Comparison of ENCODE assay signal across 19 cellular contexts in genomic region chr9:125485471-125485870, GRCh38.
DNase-seq lines count a peak whose midpoint lies in the region; ATAC-seq and TF ChIP-seq lines count a peak whose summit lies in the region.
"Had no signal": no experiment of that assay in that cellular context is flagged by ENCODE, and none has a peak within 500 bp of the region (broad histone marks: within the 10 kb centered on the region; RNA-seq: fewer than 3 reads in every experiment).

No MANE protein-coding gene starts in this region.

- H3K4me1 ChIP-seq in breast epithelium = no peaks in the 10 kb centered on the region
- H3K4me1 ChIP-seq in mammary epithelial cell (ENCODE audit: insufficient read depth, low read length) = no peaks in the 10 kb centered on the region
- peaks cover 0 to 31% of the 10 kb centered on the region in 2 donors for H3K4me1 ChIP-seq in right atrium auricular region
- peaks cover 0 to 3% (median 0%) of the 10 kb centered on the region in 6 donors for H3K4me1 ChIP-seq in spleen
- H3K4me1 ChIP-seq: neural progenitor cell had no signal

- in situ Hi-C loops in mammary epithelial cell (cut with MboI; ENCODE audit: low sequenced_read_pairs in 2 of 2) (no loop called here), GM13977 (cut with MboI; ENCODE audit: low pct_unique_long_range_greater_than_20kb, low sequenced_read_pairs, unreplicated experiment) (no loop called here)

- H3K36me3 ChIP-seq in breast epithelium (no peaks in the 10 kb centered on the region), mammary epithelial cell (ENCODE audit: insufficient read depth, low read length) (no peaks in the 10 kb centered on the region), right atrium auricular region (no peaks in the 10 kb centered on the region), spleen (peaks cover 0 to 56% (median 2%) of the 10 kb centered on the region in 6 donors)
- H3K36me3 ChIP-seq: neural progenitor cell had no signal

- no peaks in the 10 kb centered on the region for H3K27me3 Mint-ChIP-seq in osteocyte (ENCODE audit: unreplicated experiment)

- H3K27ac ChIP-seq in breast epithelium (peak overlapping the region; percentile 37 to 41), mammary epithelial cell (ENCODE audit: insufficient read depth, low read depth, low read length) (no peak overlapping the region), right atrium auricular region (peak overlapping the region; percentile 66 to 79), spleen (peak overlapping the region in 1 of 8 donors; percentile 45)
- H3K27ac ChIP-seq: neural progenitor cell had no signal

- H3K4me1 Mint-ChIP-seq in osteocyte (ENCODE audit: unreplicated experiment) = peaks cover 19% of the 10 kb centered on the region

- H2AFZ ChIP-seq in mammary epithelial cell (ENCODE audit: low read depth, low read length) = no peak overlapping the region
- H2AFZ ChIP-seq: neural progenitor cell had no signal

- H3K4me3 ChIP-seq in breast epithelium (no peak overlapping the region), mammary epithelial cell (replicated peaks in 1 of 3; ENCODE audit: insufficient read depth in 1 of 3, low read depth in 2 of 3, low read length in 3 of 3) (no peak overlapping the region), right atrium auricular region (no peak overlapping the region), spleen (no peak overlapping the region)
- H3K4me3 ChIP-seq: neural progenitor cell had no signal

- peaks cover 10% of the 10 kb centered on the region for H3K36me3 Mint-ChIP-seq in osteocyte (ENCODE audit: unreplicated experiment)

- H3K4me2 ChIP-seq in mammary epithelial cell (ENCODE audit: insufficient read depth, low read depth, low read length) = no peak overlapping the region
- H3K4me2 ChIP-seq: neural progenitor cell had no signal

- DNase-seq in breast epithelium (ENCODE audit: low spot score in 2 of 2) (no peak), mammary epithelial cell (no peak), right atrium auricular region (ENCODE audit: low spot score) (no peak), osteocyte (ENCODE audit: extremely low spot score, unreplicated experiment) (peak; percentile 42), NAMALWA (ENCODE audit: low spot score) (no peak), GM13977 (ENCODE audit: low spot score) (no peak), spleen (no peak)
- DNase-seq: 8988T; amniotic stem cell; C1 segment of cervical spinal cord; cerebellar nuclear complex; KBM-7; NCI-H1048; NCI-H2081 treated with DMSO at 0.1 percent for 48 hours; NCI-H524; stimulated activated CD4-positive, alpha-beta T cell treated with anti-CD3 and anti-CD28 coated beads, Interleukin-4, amount 100 ng/mL, for 1 hour had no signal

- no TSS peak for BruUV-seq in mammary epithelial cell (replicated peaks; lab: Mats Ljungman, UMichigan)

- intact Hi-C loops in breast epithelium (cut with DNase I; ENCODE audit: low total_unique reads) (no loop called here), mammary epithelial cell (cut with micrococcal nuclease) (no loop called here), spleen (cut with DNase I; ENCODE audit: low total_unique reads) (no loop called here)

- H3K9me3 ChIP-seq in breast epithelium (no peaks in the 10 kb centered on the region), mammary epithelial cell (replicated peaks; ENCODE audit: insufficient read depth, low read length) (no peaks in the 10 kb centered on the region), right atrium auricular region (no peaks in the 10 kb centered on the region), spleen (no peaks in the 10 kb centered on the region)

- WGBS in mammary epithelial cell (ENCODE audit: low coverage, missing lambda C conversion rate) = 98% methylated on average over 4 of the region's 4 CpGs
- 94 to 99% (median 98%) methylated on average over 4 of the region's 4 CpGs for WGBS in spleen, 5 donors

- no peak overlapping the region for H3K4me3 Mint-ChIP-seq in osteocyte (ENCODE audit: unreplicated experiment)
- H3K4me3 Mint-ChIP-seq: neural progenitor cell; T-helper 2 cell treated with Interferon-gamma antibody and Interleukin-4, amounts not matched to agents 5 μg/mL and 100 μg/mL, for 36 hours had no signal

- H3K27me3 ChIP-seq in breast epithelium = no peaks in the 10 kb centered on the region
- H3K27me3 ChIP-seq in mammary epithelial cell (ENCODE audit: insufficient read depth, low read length) = no peaks in the 10 kb centered on the region
- H3K27me3 ChIP-seq in right atrium auricular region = no peaks in the 10 kb centered on the region
- H3K27me3 ChIP-seq in spleen (replicated peaks in 1 of 7) = no peaks in the 10 kb centered on the region
- H3K27me3 ChIP-seq: neural progenitor cell had no signal

- ATAC-seq in HG03039 (IDR thresholded peaks at IDR 0.05; ENCODE audit: unreplicated experiment) = no peak

- no peak for TF ChIP-seq CTCF in breast epithelium (IDR thresholded peaks at IDR 0.05)
- TF ChIP-seq CTCF in mammary epithelial cell (conservative IDR thresholded peaks at IDR 0.05 in 1 of 2, IDR thresholded peaks at IDR 0.05 in 1 of 2; ENCODE audit: extremely low read depth in 1 of 2, insufficient read depth in 1 of 2, low read depth in 1 of 2, low read length in 2 of 2) = no peak
- no peak for TF ChIP-seq CTCF in right atrium auricular region (IDR thresholded peaks at IDR 0.05)
- no peak for TF ChIP-seq CTCF in osteocyte (IDR thresholded peaks at IDR 0.05)
- TF ChIP-seq CTCF in GM13977 (IDR thresholded peaks at IDR 0.05; ENCODE audit: extremely low read depth, insufficient read depth, missing control alignments) = no peak
- TF ChIP-seq CTCF in spleen (IDR thresholded peaks at IDR 0.05 in 8 of 11, conservative IDR thresholded peaks at IDR 0.05 in 3 of 11) = no peak

- H3K9me3 Mint-ChIP-seq in osteocyte (ENCODE audit: unreplicated experiment) = no peaks in the 10 kb centered on the region
- H3K9me3 Mint-ChIP-seq: neural progenitor cell; T-helper 2 cell treated with Interferon-gamma antibody and Interleukin-4, amounts not matched to agents 5 μg/mL and 100 μg/mL, for 36 hours had no signal

- dilution Hi-C loops in mammary epithelial cell (cut with HindIII; ENCODE audit: low sequenced_read_pairs) = no loop called here

- H3K9ac ChIP-seq in mammary epithelial cell (ENCODE audit: insufficient read depth, low read length) = no peak overlapping the region
- H3K9ac ChIP-seq: neural progenitor cell had no signal

- CTCF ChIA-PET in mammary epithelial cell (lab: Charles Lee; ENCODE audit: low non-redundant PET) = no interaction called here

- H4K20me1 ChIP-seq in mammary epithelial cell (ENCODE audit: insufficient read depth, low read length) = no peaks in the 10 kb centered on the region

- no peaks in the 10 kb centered on the region for H3K79me2 ChIP-seq in mammary epithelial cell (ENCODE audit: insufficient read depth, low read length)

- TF ChIP-seq POLR2A in breast epithelium (IDR thresholded peaks at IDR 0.05) (no peak), spleen (IDR thresholded peaks at IDR 0.05) (no peak)

- H3K27ac Mint-ChIP-seq in osteocyte (ENCODE audit: unreplicated experiment) = no peak overlapping the region
- H3K27ac Mint-ChIP-seq: neural progenitor cell; T-helper 2 cell treated with Interferon-gamma antibody and Interleukin-4, amounts not matched to agents 5 μg/mL and 100 μg/mL, for 36 hours had no signal
